ENCODE assay signal across 2 cellular contexts in the genomic region with DNA sequence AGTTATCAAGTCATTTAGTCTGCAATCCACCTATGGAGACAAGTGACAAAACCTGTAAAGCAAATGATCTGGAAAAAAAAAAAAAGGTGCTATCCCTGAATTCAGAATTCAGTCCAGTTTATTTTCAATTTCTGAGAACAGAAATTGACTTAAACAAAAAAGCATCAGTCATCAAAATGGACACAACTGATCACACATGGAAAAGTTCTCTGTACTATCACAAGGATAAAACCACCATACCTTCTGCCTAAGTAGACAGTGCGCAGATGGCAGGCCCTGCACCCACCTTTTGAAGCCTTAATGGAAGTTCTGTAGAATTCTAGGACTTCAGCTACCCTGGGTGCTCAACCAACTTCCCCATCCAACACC.
TF ChIP-seq lines count a peak whose summit lies in the region.

No MANE protein-coding gene starts in this region.

TF ChIP-seq in IMR-90, 13 proteins besides CTCF, POLR2A, EP300 and RAD21:
- TF ChIP-seq FOS (IDR thresholded peaks at IDR 0.05; ENCODE audit: low read depth, low read length) (no peak), MAFK (IDR thresholded peaks at IDR 0.05; ENCODE audit: low read depth, low read length) (peak; percentile 68)

TF ChIP-seq in GM12878, 131 proteins besides CTCF, POLR2A, EP300 and RAD21:
- TF ChIP-seq, protein P1, sequence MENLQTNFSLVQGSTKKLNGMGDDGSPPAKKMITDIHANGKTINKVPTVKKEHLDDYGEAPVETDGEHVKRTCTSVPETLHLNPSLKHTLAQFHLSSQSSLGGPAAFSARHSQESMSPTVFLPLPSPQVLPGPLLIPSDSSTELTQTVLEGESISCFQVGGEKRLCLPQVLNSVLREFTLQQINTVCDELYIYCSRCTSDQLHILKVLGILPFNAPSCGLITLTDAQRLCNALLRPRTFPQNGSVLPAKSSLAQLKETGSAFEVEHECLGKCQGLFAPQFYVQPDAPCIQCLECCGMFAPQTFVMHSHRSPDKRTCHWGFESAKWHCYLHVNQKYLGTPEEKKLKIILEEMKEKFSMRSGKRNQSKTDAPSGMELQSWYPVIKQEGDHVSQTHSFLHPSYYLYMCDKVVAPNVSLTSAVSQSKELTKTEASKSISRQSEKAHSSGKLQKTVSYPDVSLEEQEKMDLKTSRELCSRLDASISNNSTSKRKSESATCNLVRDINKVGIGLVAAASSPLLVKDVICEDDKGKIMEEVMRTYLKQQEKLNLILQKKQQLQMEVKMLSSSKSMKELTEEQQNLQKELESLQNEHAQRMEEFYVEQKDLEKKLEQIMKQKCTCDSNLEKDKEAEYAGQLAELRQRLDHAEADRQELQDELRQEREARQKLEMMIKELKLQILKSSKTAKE (IDR thresholded peaks at IDR 0.05; ENCODE audit: low read depth, poor library complexity, severe bottlenecking) = no peak
- TF ChIP-seq, protein P2, sequence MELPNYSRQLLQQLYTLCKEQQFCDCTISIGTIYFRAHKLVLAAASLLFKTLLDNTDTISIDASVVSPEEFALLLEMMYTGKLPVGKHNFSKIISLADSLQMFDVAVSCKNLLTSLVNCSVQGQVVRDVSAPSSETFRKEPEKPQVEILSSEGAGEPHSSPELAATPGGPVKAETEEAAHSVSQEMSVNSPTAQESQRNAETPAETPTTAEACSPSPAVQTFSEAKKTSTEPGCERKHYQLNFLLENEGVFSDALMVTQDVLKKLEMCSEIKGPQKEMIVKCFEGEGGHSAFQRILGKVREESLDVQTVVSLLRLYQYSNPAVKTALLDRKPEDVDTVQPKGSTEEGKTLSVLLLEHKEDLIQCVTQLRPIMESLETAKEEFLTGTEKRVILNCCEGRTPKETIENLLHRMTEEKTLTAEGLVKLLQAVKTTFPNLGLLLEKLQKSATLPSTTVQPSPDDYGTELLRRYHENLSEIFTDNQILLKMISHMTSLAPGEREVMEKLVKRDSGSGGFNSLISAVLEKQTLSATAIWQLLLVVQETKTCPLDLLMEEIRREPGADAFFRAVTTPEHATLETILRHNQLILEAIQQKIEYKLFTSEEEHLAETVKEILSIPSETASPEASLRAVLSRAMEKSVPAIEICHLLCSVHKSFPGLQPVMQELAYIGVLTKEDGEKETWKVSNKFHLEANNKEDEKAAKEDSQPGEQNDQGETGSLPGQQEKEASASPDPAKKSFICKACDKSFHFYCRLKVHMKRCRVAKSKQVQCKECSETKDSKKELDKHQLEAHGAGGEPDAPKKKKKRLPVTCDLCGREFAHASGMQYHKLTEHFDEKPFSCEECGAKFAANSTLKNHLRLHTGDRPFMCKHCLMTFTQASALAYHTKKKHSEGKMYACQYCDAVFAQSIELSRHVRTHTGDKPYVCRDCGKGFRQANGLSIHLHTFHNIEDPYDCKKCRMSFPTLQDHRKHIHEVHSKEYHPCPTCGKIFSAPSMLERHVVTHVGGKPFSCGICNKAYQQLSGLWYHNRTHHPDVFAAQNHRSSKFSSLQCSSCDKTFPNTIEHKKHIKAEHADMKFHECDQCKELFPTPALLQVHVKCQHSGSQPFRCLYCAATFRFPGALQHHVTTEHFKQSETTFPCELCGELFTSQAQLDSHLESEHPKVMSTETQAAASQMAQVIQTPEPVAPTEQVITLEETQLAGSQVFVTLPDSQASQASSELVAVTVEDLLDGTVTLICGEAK (IDR thresholded peaks at IDR 0.05; ENCODE audit: borderline replicate concordance) = no peak
TF ChIP-seq in GM12878: peak in this region for 0.
